Comparison of ENCODE assay signal across 30 cellular contexts in genomic region chr5:175206651-175207050, GRCh38.
"Had no signal": no experiment of that assay in that cellular context is flagged by ENCODE, and none has a peak within 500 bp of the region (broad histone marks: within the 10 kb centered on the region; RNA-seq: fewer than 3 reads in every experiment).

No MANE protein-coding gene starts in this region.

- ATAC-seq: activated CD4-positive, CD25-positive, alpha-beta regulatory T cell treated with anti-CD3 and anti-CD28 coated beads, Interleukin-2, amount 50 U/mL, for 24 hours; stimulated activated naive B cell treated with anti-CD40 and anti-IgM and Interleukin-4, amounts not matched to agents 10 μg/mL and 1 μg/mL and 100 μg/mL, for 72 hours had no signal

- H3K9me3 Mint-ChIP-seq: activated naive CD4-positive, alpha-beta T cell treated with anti-CD3 and anti-CD28 coated beads for 36 hours; activated naive CD8-positive, alpha-beta T cell treated with anti-CD3 and anti-CD28 coated beads for 36 hours; activated T-helper 1 cell treated with anti-CD3 and anti-CD28 coated beads, Interleukin-12 subunit alpha, Interleukin-12 subunit beta, Interleukin-2, Interleukin-4 antibody, amounts not matched to agents 30 ng/mL and 10 ng/mL and 1 ng/mL, durations not matched to agents 14 hours and 24 hours and 36 hours; nephron progenitor cell had no signal

- DNase-seq: activated CD4-positive, alpha-beta T cell treated with anti-CD3 and anti-CD28 coated beads for 48 hours; activated CD4-positive, alpha-beta T cell treated with anti-CD3 and anti-CD28 coated beads, Interleukin-2, amount 50 U/mL, for 48 hours; activated CD8-positive, alpha-beta memory T cell treated with anti-CD3 and anti-CD28 coated beads, Interleukin-2, amount 50 U/mL, for 4 hours; activated effector memory CD4-positive, alpha-beta T cell treated with anti-CD3 and anti-CD28 coated beads, Interleukin-2, amount 50 U/mL, for 16 hours; activated naive CD4-positive, alpha-beta T cell treated with anti-CD3 and anti-CD28 coated beads for 36 hours; activated naive CD8-positive, alpha-beta T cell treated with anti-CD3 and anti-CD28 coated beads for 36 hours; activated T-cell treated with anti-CD3 and anti-CD28 coated beads, Interleukin-2, amount 50 U/mL, for 1 hour; adrenal gland; brain microvascular endothelial cell; central memory CD4-positive, alpha-beta T cell; dermis blood vessel endothelial cell; effector CD4-positive, alpha-beta T cell; foreskin melanocyte; kidney glomerular epithelial cell; left ventricle myocardium inferior; mammary epithelial cell; naive B cell; nephron progenitor cell; ovary; sigmoid colon; stimulated activated CD4-positive, alpha-beta T cell treated with anti-CD3 and anti-CD28 coated beads, Interleukin-15, amount 100 ng/mL, for 24 hours; stimulated activated CD4-positive, alpha-beta T cell treated with anti-CD3 and anti-CD28 coated beads, Interleukin-2, amount 100 ng/mL, for 24 hours; stimulated activated naive B cell treated with anti-CD40 and anti-IgM and Interleukin-4, amounts not matched to agents 10 μg/mL and 1 μg/mL and 100 μg/mL, for 72 hours; trophoblast cell had no signal

- H3K4me3 ChIP-seq: adrenal gland, ascending aorta, esophagus muscularis mucosa, left ventricle myocardium inferior, ovary, sigmoid colon had no signal

- H3K4me1 Mint-ChIP-seq: activated naive CD8-positive, alpha-beta T cell treated with anti-CD3 and anti-CD28 coated beads for 36 hours; naive B cell; stimulated activated naive B cell treated with anti-CD40 and anti-IgM and Interleukin-4, amounts not matched to agents 10 μg/mL and 1 μg/mL and 100 μg/mL, for 72 hours had no signal

- H3K27ac ChIP-seq: adrenal gland, ascending aorta, brain microvascular endothelial cell, esophagus muscularis mucosa, left ventricle myocardium inferior, ovary, sigmoid colon, VCaP had no signal

- H3K4me1 ChIP-seq: adrenal gland, esophagus muscularis mucosa, left ventricle myocardium inferior, sigmoid colon had no signal

- H3K27ac Mint-ChIP-seq: activated naive CD4-positive, alpha-beta T cell treated with anti-CD3 and anti-CD28 coated beads for 36 hours; activated naive CD8-positive, alpha-beta T cell treated with anti-CD3 and anti-CD28 coated beads for 36 hours; activated T-helper 1 cell treated with anti-CD3 and anti-CD28 coated beads, Interleukin-12 subunit alpha, Interleukin-12 subunit beta, Interleukin-2, Interleukin-4 antibody, amounts not matched to agents 30 ng/mL and 10 ng/mL and 1 ng/mL, durations not matched to agents 14 hours and 24 hours and 36 hours; naive B cell; progenitor cell of endocrine pancreas; stimulated activated naive B cell treated with anti-CD40 and anti-IgM and Interleukin-4, amounts not matched to agents 10 μg/mL and 1 μg/mL and 100 μg/mL, for 72 hours had no signal

- H3K27me3 Mint-ChIP-seq: stimulated activated naive B cell treated with anti-CD40 and anti-IgM and Interleukin-4, amounts not matched to agents 10 μg/mL and 1 μg/mL and 100 μg/mL, for 72 hours had no signal

- H3K4me3 Mint-ChIP-seq: activated naive CD4-positive, alpha-beta T cell treated with anti-CD3 and anti-CD28 coated beads for 36 hours; activated naive CD8-positive, alpha-beta T cell treated with anti-CD3 and anti-CD28 coated beads for 36 hours; activated T-helper 1 cell treated with anti-CD3 and anti-CD28 coated beads, Interleukin-12 subunit alpha, Interleukin-12 subunit beta, Interleukin-2, Interleukin-4 antibody, amounts not matched to agents 30 ng/mL and 10 ng/mL and 1 ng/mL, durations not matched to agents 14 hours and 24 hours and 36 hours; naive B cell; nephron progenitor cell; stimulated activated naive B cell treated with anti-CD40 and anti-IgM and Interleukin-4, amounts not matched to agents 10 μg/mL and 1 μg/mL and 100 μg/mL, for 72 hours had no signal

- H3K36me3 ChIP-seq: adrenal gland, ascending aorta, brain microvascular endothelial cell, esophagus muscularis mucosa, left ventricle myocardium inferior, ovary, sigmoid colon had no signal

- H3K36me3 Mint-ChIP-seq: activated naive CD8-positive, alpha-beta T cell treated with anti-CD3 and anti-CD28 coated beads for 36 hours; naive B cell; stimulated activated naive B cell treated with anti-CD40 and anti-IgM and Interleukin-4, amounts not matched to agents 10 μg/mL and 1 μg/mL and 100 μg/mL, for 72 hours had no signal

- H3K9me3 ChIP-seq: adrenal gland, ascending aorta, ovary had no signal

- H3K27me3 ChIP-seq: adrenal gland, ascending aorta, brain microvascular endothelial cell, ovary, sigmoid colon had no signal
